28 cellular contexts compared by ENCODE assay signal in genomic region chr9:94016744-94017143, GRCh38.
"Had no signal": no experiment of that assay in that cellular context is flagged by ENCODE, and none has a peak within 500 bp of the region (broad histone marks: within the 10 kb centered on the region; RNA-seq: fewer than 3 reads in every experiment).

No MANE protein-coding gene starts in this region.

- H3K4me3 Mint-ChIP-seq: immature natural killer cell; memory B cell; naive B cell; natural killer cell; nephron progenitor cell; neural progenitor cell; stimulated activated effector memory CD8-positive, alpha-beta T cell treated with anti-CD3 and anti-CD28 coated beads, Interleukin-12 subunit alpha, Interleukin-12 subunit beta, amount 100 ng/mL, for 72 hours; stimulated activated naive CD8-positive, alpha-beta T cell treated with anti-CD3 and anti-CD28 coated beads, Interleukin-15, Interleukin-2, amounts not matched to agents 100 ng/mL and 50 ng/mL, for 24 hours; type B pancreatic cell had no signal

- H3K4me1 Mint-ChIP-seq: immature natural killer cell; memory B cell; natural killer cell; nephron progenitor cell; stimulated activated effector memory CD8-positive, alpha-beta T cell treated with anti-CD3 and anti-CD28 coated beads, Interleukin-12 subunit alpha, Interleukin-12 subunit beta, amount 100 ng/mL, for 72 hours had no signal

- H3K4me3 ChIP-seq: left ventricle myocardium inferior, lung, neural progenitor cell, ovary, right atrium auricular region, right lobe of liver, suprapubic skin, thoracic aorta, tibial artery, uterus had no signal

- H3K27ac ChIP-seq: left ventricle myocardium inferior, neural progenitor cell, neutrophil, ovary, right atrium auricular region, right lobe of liver, suprapubic skin, thoracic aorta, tibial artery, uterus had no signal

- H3K9ac ChIP-seq: neural progenitor cell had no signal

- H2AFZ ChIP-seq: neural progenitor cell had no signal

- H3K4me2 ChIP-seq: neural progenitor cell had no signal

- DNase-seq: hypothalamus; immature natural killer cell; kidney; left ventricle myocardium inferior; naive B cell; natural killer cell; nephron progenitor cell; ovary; right lobe of liver; stimulated activated CD4-positive, alpha-beta T cell treated with anti-CD3 and anti-CD28 coated beads, Interleukin-12 subunit alpha, Interleukin-12 subunit beta, amount 100 ng/mL, for 4 hours; stimulated activated CD4-positive, alpha-beta T cell treated with anti-CD3 and anti-CD28 coated beads, Interleukin-15, amount 100 ng/mL, for 24 hours; stimulated activated CD4-positive, alpha-beta T cell treated with anti-CD3 and anti-CD28 coated beads, Interleukin-2, amount 100 ng/mL, for 24 hours; stimulated activated CD4-positive, alpha-beta T cell treated with anti-CD3 and anti-CD28 coated beads, Interleukin-4, amount 100 ng/mL, for 1 hour; stimulated activated naive CD4-positive, alpha-beta T cell; tibial artery; uterus had no signal

- ATAC-seq: natural killer cell; right lobe of liver; stimulated activated effector memory CD8-positive, alpha-beta T cell treated with anti-CD3 and anti-CD28 coated beads, Interleukin-12 subunit alpha, Interleukin-12 subunit beta, amount 100 ng/mL, for 72 hours had no signal

- H3K36me3 ChIP-seq: left ventricle myocardium inferior, neural progenitor cell, neutrophil, ovary, right atrium auricular region, right lobe of liver, suprapubic skin, thoracic aorta, tibial artery, uterus had no signal

- H3K36me3 Mint-ChIP-seq: immature natural killer cell; memory B cell; naive B cell; natural killer cell; neural progenitor cell; stimulated activated effector memory CD8-positive, alpha-beta T cell treated with anti-CD3 and anti-CD28 coated beads, Interleukin-12 subunit alpha, Interleukin-12 subunit beta, amount 100 ng/mL, for 72 hours; type B pancreatic cell had no signal

- H3K9me3 Mint-ChIP-seq: memory B cell; natural killer cell; stimulated activated effector memory CD8-positive, alpha-beta T cell treated with anti-CD3 and anti-CD28 coated beads, Interleukin-12 subunit alpha, Interleukin-12 subunit beta, amount 100 ng/mL, for 72 hours; stimulated activated naive CD8-positive, alpha-beta T cell treated with anti-CD3 and anti-CD28 coated beads, Interleukin-15, Interleukin-2, amounts not matched to agents 100 ng/mL and 50 ng/mL, for 24 hours; type B pancreatic cell had no signal

- H3K9me3 ChIP-seq: neutrophil, ovary, right atrium auricular region, right lobe of liver, suprapubic skin, thoracic aorta, tibial artery, uterus had no signal

- H3K27ac Mint-ChIP-seq: immature natural killer cell; memory B cell; naive B cell; natural killer cell; nephron progenitor cell; neural progenitor cell; progenitor cell of endocrine pancreas; stimulated activated effector memory CD8-positive, alpha-beta T cell treated with anti-CD3 and anti-CD28 coated beads, Interleukin-12 subunit alpha, Interleukin-12 subunit beta, amount 100 ng/mL, for 72 hours; stimulated activated naive CD8-positive, alpha-beta T cell treated with anti-CD3 and anti-CD28 coated beads, Interleukin-15, Interleukin-2, amounts not matched to agents 100 ng/mL and 50 ng/mL, for 24 hours; type B pancreatic cell had no signal

- FAIRE-seq: islet of Langerhans, kidney had no signal

- H3K27me3 ChIP-seq: neural progenitor cell, ovary, right atrium auricular region, right lobe of liver, suprapubic skin, tibial artery, uterus had no signal

- H3K4me1 ChIP-seq: right lobe of liver, suprapubic skin had no signal
